ENCODE assay signal across 8 cellular contexts in the genomic region with DNA sequence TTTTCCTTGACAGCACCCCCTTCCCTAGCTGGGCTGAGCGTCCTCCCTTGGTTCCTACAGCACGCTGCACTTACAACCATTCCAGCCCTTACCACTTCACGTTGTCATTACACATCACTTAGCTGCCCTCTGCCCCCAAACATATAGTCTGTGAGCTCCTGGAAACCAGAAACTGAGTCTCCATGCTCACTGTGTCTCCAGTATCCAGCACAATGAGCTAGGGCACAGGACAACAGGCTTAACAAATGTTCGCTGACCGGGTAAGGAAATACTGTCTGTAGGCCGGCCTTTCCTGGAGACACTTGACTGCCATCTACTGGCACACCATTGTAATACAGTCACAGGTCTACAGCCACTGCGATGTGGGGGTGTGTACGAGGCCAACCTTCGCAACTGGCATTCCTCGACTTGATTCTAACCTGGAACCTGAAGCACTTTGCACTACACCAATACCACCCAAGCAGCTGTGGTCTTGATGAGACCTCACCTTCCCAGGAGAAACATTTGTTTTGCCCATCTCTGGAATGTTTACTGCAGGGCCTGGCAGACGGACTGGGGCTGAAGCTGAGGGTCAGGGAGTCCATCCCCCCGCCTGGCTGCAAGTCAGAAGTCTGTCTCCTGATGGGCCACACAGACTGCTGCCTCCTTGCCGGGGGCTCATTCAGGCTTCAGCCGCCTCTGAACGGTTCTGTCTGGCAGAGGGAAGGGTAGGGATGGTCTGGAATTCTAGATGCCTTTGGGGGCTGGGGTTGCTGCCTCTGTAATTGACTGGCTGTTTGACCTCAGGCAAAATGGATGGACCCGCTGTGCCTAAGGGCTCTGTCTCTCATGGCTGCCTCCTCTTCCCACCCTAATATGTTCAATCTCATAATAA.
DNase-seq lines count a peak whose midpoint lies in the region; ATAC-seq and TF ChIP-seq lines count a peak whose summit lies in the region.

No MANE protein-coding gene starts in this region.

- POLR2A ChIA-PET in Caco-2 (lab: Charles Lee) = interaction anchor here (0.7 kb wide), 1 partner anchor 17 kb away, joined by 3 read pairs; no protein-coding TSS in a partner anchor

- no peaks in the 10 kb centered on the region for H3K36me3 Mint-ChIP-seq in Caco-2 (ENCODE audit: insufficient read depth, unreplicated experiment)

- 31 to 40% (median 34%) methylated on average over 16 of the region's 16 CpGs for WGBS in psoas muscle, 3 donors

- peak overlapping the region; percentile 46 for H3K27ac Mint-ChIP-seq in Caco-2 (ENCODE audit: unreplicated experiment)

- peaks cover 13% of the 10 kb centered on the region for H3K4me1 Mint-ChIP-seq in Caco-2 (ENCODE audit: low read depth, unreplicated experiment)

- peak; percentile 82 to 97 (median 94) for ATAC-seq in psoas muscle
- no peak for ATAC-seq in GM21360 (IDR thresholded peaks at IDR 0.05; ENCODE audit: unreplicated experiment)
- ATAC-seq in HG03025 (IDR thresholded peaks at IDR 0.05; ENCODE audit: low FRiP score, unreplicated experiment) = no peak

- H3K4me1 ChIP-seq in Caco-2 = no peaks in the 10 kb centered on the region; the same call in 1 of the 2 replicates
- H3K4me1 ChIP-seq in left ventricle myocardium inferior = peaks cover 10% of the 10 kb centered on the region
- no peaks in the 10 kb centered on the region for H3K4me1 ChIP-seq in psoas muscle

- CTCF ChIA-PET in Caco-2 (lab: Charles Lee) = interaction anchor here (0.6 to 1.5 kb wide), 5 partner anchors 26 to 326 kb away, joined by 3 to 8 read pairs (median 3); no protein-coding TSS in a partner anchor

- H3K27ac ChIP-seq in left ventricle myocardium inferior (replicated peaks) (peak overlapping the region; percentile 18), psoas muscle (no peak overlapping the region)

- no peaks in the 10 kb centered on the region for H3K27me3 ChIP-seq in Caco-2 (replicated peaks; ENCODE audit: control insufficient read depth, insufficient read depth, low read length)
- no peaks in the 10 kb centered on the region for H3K27me3 ChIP-seq in left ventricle myocardium inferior (ENCODE audit: low read depth)
- peaks cover 0 to 6% (median 0%) of the 10 kb centered on the region in 3 donors for H3K27me3 ChIP-seq in psoas muscle (ENCODE audit: insufficient read depth in 3 of 3, low read length in 2 of 3)

- no peaks in the 10 kb centered on the region for H3K9me3 ChIP-seq in Caco-2
- no peaks in the 10 kb centered on the region for H3K9me3 ChIP-seq in left ventricle myocardium inferior (replicated peaks)
- H3K9me3 ChIP-seq in psoas muscle = no peaks in the 10 kb centered on the region

- TF ChIP-seq CTCF in Caco-2 (IDR thresholded peaks at IDR 0.05; ENCODE audit: insufficient read depth in 1 of 2, low read depth in 1 of 2, low read length in 1 of 2, severe bottlenecking in 1 of 2, unreplicated experiment in 1 of 2) (peak; percentile 77 to 89), left ventricle myocardium inferior (IDR thresholded peaks at IDR 0.05; ENCODE audit: borderline replicate concordance) (peak; percentile 97), psoas muscle (IDR thresholded peaks at IDR 0.05) (peak; percentile 85)

- H3K4me3 Mint-ChIP-seq in Caco-2 (ENCODE audit: unreplicated experiment) = no peak overlapping the region

- no peaks in the 10 kb centered on the region for H3K9me3 Mint-ChIP-seq in Caco-2 (ENCODE audit: unreplicated experiment)

- intact Hi-C loops in Caco-2 (cut with micrococcal nuclease; ENCODE audit: unreplicated experiment) = loop anchor here (1.0 to 5.0 kb wide), 3 partner anchors 60 to 457 kb away; no protein-coding TSS in a partner anchor
- intact Hi-C loops in left ventricle myocardium inferior (cut with micrococcal nuclease) = loop anchor here (5.0 to 10.0 kb wide), 2 partner anchors 61 to 324 kb away; no protein-coding TSS in a partner anchor
- intact Hi-C loops in psoas muscle (cut with DNase I) = loop anchor here (2.0 to 10.0 kb wide), 5 partner anchors 211 to 457 kb away; no protein-coding TSS in a partner anchor

- H3K36me3 ChIP-seq in Caco-2 (ENCODE audit: control insufficient read depth, insufficient read depth, low read length) = no peaks in the 10 kb centered on the region
- H3K36me3 ChIP-seq in left ventricle myocardium inferior = no peaks in the 10 kb centered on the region
- H3K36me3 ChIP-seq in psoas muscle (ENCODE audit: insufficient read depth in 1 of 2, low read depth in 1 of 2) = no peaks in the 10 kb centered on the region

- peaks cover 5% of the 10 kb centered on the region for H3K27me3 Mint-ChIP-seq in Caco-2 (ENCODE audit: insufficient read depth, unreplicated experiment)

- DNase-seq in Caco-2 = peak; percentile 77 to 79
- DNase-seq in HUDEP-2 (lab: John Stamatoyannopoulos, UW; ENCODE audit: unreplicated experiment in 76 of 76) = peak in 69 of 76 experiments; percentile 13 to 88 (median 60)
- peak; percentile 59 for DNase-seq in RKO (ENCODE audit: low spot score)
- DNase-seq in amygdala (lab: John Stamatoyannopoulos, UW) = peak in 48 of 56 donors; percentile 19 to 82 (median 48)
- DNase-seq in left ventricle myocardium inferior = peak; percentile 51
- peak in 1 of 2 donors; percentile 30 for DNase-seq in psoas muscle

- no peak overlapping the region for H3K4me3 ChIP-seq in Caco-2 (ENCODE audit: low read depth, low read length)
- H3K4me3 ChIP-seq in left ventricle myocardium inferior = no peak overlapping the region
- H3K4me3 ChIP-seq in psoas muscle = no peak overlapping the region

- no TSS peak for BruUV-seq in Caco-2 (replicated peaks; lab: Mats Ljungman, UMichigan)

Comparison
In these comparisons a context has a peak if more than half of its experiments do, and no peak if none do; other contexts are left out.
1. ATAC-seq: peak in psoas muscle (4 of 4); none in GM21360 (single experiment) and HG03025 (single experiment).
2. Peak in every context shown above with its lines, with median percentiles within 50 percentile points of each other: CTCF ChIP-seq.